Comparison of ENCODE assay signal across 22 cellular contexts in the genomic region with DNA sequence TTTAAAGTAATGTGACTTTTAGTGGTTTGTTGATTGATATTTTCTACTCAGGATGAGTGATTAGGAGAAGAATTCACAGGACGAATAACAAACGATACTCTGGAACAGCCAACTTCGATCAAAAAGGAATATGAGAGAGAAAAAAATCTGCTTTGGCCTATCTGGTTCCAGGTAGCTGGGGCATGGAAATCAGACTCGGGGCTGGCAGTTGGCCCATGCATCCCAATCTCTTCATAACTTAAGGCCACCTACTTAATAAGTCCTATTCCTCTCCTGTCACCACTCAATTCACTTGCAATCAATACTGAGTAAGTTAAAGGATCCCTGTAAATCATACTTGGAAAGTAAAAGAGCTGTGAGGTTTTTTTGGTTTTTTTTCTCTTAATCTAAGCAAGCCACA.
"Had no signal": no experiment of that assay in that cellular context is flagged by ENCODE, and none has a peak within 500 bp of the region (broad histone marks: within the 10 kb centered on the region; RNA-seq: fewer than 3 reads in every experiment).

No MANE protein-coding gene starts in this region.

- H3K9me3 ChIP-seq: colonic mucosa, esophagus muscularis mucosa, esophagus squamous epithelium, gastrocnemius medialis, gastroesophageal sphincter had no signal

- DNase-seq: cerebellar nuclear complex; colonic mucosa; cortex of kidney; dermis blood vessel endothelial cell; dorsolateral prefrontal cortex; effector CD4-positive, alpha-beta T cell; effector CD8-positive, alpha-beta T cell; effector memory CD4-positive, alpha-beta T cell; effector memory CD8-positive, alpha-beta T cell; endodermal cell; erythroblast; esophagus squamous epithelium; foreskin fibroblast; foreskin keratinocyte; foreskin melanocyte; gastrocnemius medialis; glutamatergic neuron had no signal

- H3K27me3 ChIP-seq: colonic mucosa, esophagus muscularis mucosa, esophagus squamous epithelium, foreskin keratinocyte, gastrocnemius medialis, gastroesophageal sphincter had no signal

- H3K4me1 ChIP-seq: colonic mucosa, esophagus muscularis mucosa, esophagus squamous epithelium, foreskin keratinocyte, gastrocnemius medialis, gastroesophageal sphincter had no signal

- H3K27ac ChIP-seq: colonic mucosa, coronary artery, dorsolateral prefrontal cortex, epithelial cell of prostate, esophagus muscularis mucosa, esophagus squamous epithelium, foreskin keratinocyte, gastrocnemius medialis, gastroesophageal sphincter had no signal

- H3K36me3 ChIP-seq: colonic mucosa, esophagus muscularis mucosa, esophagus squamous epithelium, gastrocnemius medialis, gastroesophageal sphincter had no signal

- H3K4me3 ChIP-seq: colonic mucosa, coronary artery, dorsolateral prefrontal cortex, esophagus muscularis mucosa, esophagus squamous epithelium, gastrocnemius medialis, gastroesophageal sphincter had no signal

- ATAC-seq: effector memory CD8-positive, alpha-beta T cell; esophagus mucosa; foreskin keratinocyte; gastrocnemius medialis; gastroesophageal sphincter had no signal
